8 cellular contexts compared by ENCODE assay signal in the genomic region with DNA sequence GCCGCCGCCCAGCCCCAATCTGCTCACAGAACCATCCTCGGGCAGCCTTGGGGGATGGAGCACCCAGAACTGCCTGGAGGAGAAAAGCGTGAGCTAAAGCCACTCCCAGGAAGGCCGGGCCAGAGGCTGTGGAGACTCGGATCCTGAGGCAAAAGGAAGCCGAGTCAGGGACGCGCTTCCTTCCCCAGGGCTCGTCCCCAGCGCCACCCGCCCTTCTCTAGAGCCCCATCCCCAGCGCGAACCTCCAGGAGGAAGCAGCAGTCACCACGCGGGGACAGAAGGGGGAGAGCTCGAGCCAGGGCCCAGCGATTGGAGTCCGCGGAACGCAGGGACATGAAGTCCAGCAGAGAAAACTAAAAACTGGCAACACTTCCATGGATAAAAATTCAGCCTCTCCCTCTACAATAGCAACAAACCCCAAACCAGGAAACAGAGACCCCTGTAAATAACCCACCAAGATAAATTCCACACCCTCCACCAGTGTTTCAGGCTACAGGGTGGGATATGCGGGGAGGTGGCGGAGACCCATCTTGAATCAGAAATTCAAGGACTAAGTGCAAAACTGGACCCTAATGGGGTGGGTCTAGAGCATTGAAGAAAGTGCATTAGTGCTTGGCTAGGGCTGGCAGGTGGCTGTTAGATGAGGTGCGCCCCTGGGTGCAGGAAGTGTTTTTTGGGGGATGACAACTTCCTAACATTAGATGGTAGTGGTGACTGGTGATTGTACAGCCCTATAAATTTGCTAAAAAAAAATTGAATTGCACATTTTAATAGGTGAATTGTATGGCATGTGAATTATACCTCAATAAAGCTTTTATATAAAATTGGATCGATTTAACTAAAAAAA.
DNase-seq lines count a peak whose midpoint lies in the region; ATAC-seq and TF ChIP-seq lines count a peak whose summit lies in the region.

No MANE protein-coding gene starts in this region.

- TF ChIP-seq CTCF in BJ (IDR thresholded peaks at IDR 0.05; ENCODE audit: insufficient read depth, low read depth, low read length): peak; percentile 91
- no peak for TF ChIP-seq CTCF in HL-60 (IDR thresholded peaks at IDR 0.05; ENCODE audit: insufficient read depth, low read length)
- TF ChIP-seq CTCF in fibroblast of lung (conservative IDR thresholded peaks at IDR 0.05 in 1 of 2, IDR thresholded peaks at IDR 0.05 in 1 of 2; ENCODE audit: low read depth in 1 of 2, low read length in 2 of 2): peak; percentile 83 to 89
- peak; percentile 77 for TF ChIP-seq CTCF in type B pancreatic cell (conservative IDR thresholded peaks at IDR 0.05)

- peaks cover 2% of the 10 kb centered on the region; the same call in 1 of the 2 replicates for H3K36me3 ChIP-seq in BJ (ENCODE audit: control insufficient read depth, insufficient read depth, low read length)
- H3K36me3 ChIP-seq in fibroblast of lung (ENCODE audit: control insufficient read depth, insufficient read depth, low read length): no peaks in the 10 kb centered on the region

- H3K4me3 Mint-ChIP-seq in activated CD4-positive, alpha-beta T cell treated with anti-CD3 and anti-CD28 coated beads, Interleukin-2, amount 10 ng/mL, durations not matched to agents 24 days and 14 days: peak overlapping the region; percentile 35
- peak overlapping the region; percentile 65 for H3K4me3 Mint-ChIP-seq in type B pancreatic cell

- H3K27ac Mint-ChIP-seq in activated CD4-positive, alpha-beta T cell treated with anti-CD3 and anti-CD28 coated beads, Interleukin-2, amount 10 ng/mL, durations not matched to agents 24 days and 14 days: no peak overlapping the region
- peak overlapping the region; percentile 60 for H3K27ac Mint-ChIP-seq in type B pancreatic cell

- CTCF ChIA-PET in BJ (lab: Yijun Ruan, JAX): interaction anchor here (0.6 to 2.3 kb wide), 13 partner anchors 10 to 244 kb away, joined by 3 to 11 read pairs (median 3); no protein-coding TSS in a partner anchor
- CTCF ChIA-PET in HEK293T (lab: Yijun Ruan, JAX): no interaction called here

- no peaks in the 10 kb centered on the region for H3K27me3 ChIP-seq in BJ (ENCODE audit: control insufficient read depth, insufficient read depth, low read length)
- H3K27me3 ChIP-seq in HL-60 (ENCODE audit: insufficient read depth, poor library complexity, severe bottlenecking): no peaks in the 10 kb centered on the region
- H3K27me3 ChIP-seq in fibroblast of lung (ENCODE audit: control insufficient read depth, insufficient read depth, low read length): no peaks in the 10 kb centered on the region

- H3K79me2 ChIP-seq in fibroblast of lung (ENCODE audit: control insufficient read depth, insufficient read depth, low read length): no peaks in the 10 kb centered on the region

- no peaks in the 10 kb centered on the region for H3K4me1 ChIP-seq in fibroblast of lung (ENCODE audit: control insufficient read depth, extremely low read depth, insufficient read depth, low read length)

- DNase-seq in BJ (ENCODE audit: low read depth): peak; percentile 35
- DNase-seq in HL-60 (ENCODE audit: low read depth in 1 of 2, low spot score in 1 of 2): peak; percentile 18 to 50
- peak; percentile 86 for DNase-seq in activated CD4-positive, alpha-beta T cell treated with anti-CD3 and anti-CD28 coated beads, Interleukin-2, amount 10 ng/mL, durations not matched to agents 24 days and 14 days
- peak; percentile 62 to 80 for DNase-seq in fibroblast of lung (ENCODE audit: low read depth in 2 of 2)
- peak; percentile 59 for DNase-seq in midbrain (lab: John Stamatoyannopoulos, UW)
- DNase-seq in type B pancreatic cell (ENCODE audit: extremely low spot score, unreplicated experiment): peak; percentile 79
- DNase-seq in HEK293T (ENCODE audit: extremely low spot score): no peak

- H3K4me2 ChIP-seq in fibroblast of lung (ENCODE audit: extremely low read depth, insufficient read depth, low read length): peak overlapping the region; percentile 34

- no peak for ATAC-seq in GM18519 (IDR thresholded peaks at IDR 0.05; ENCODE audit: low FRiP score, unreplicated experiment)

- no peaks in the 10 kb centered on the region for H3K9me3 ChIP-seq in fibroblast of lung (ENCODE audit: control insufficient read depth, insufficient read depth, low read depth, low read length)

- no peaks in the 10 kb centered on the region for H4K20me1 ChIP-seq in fibroblast of lung (ENCODE audit: control insufficient read depth, extremely low read depth, insufficient read depth, low read length)

- H3K4me3 ChIP-seq in BJ (ENCODE audit: low read depth, low read length) (peak overlapping the region; percentile 10; the same call in 1 of the 2 replicates), HL-60 (replicated peaks; ENCODE audit: insufficient read depth, low read length) (no peak overlapping the region), fibroblast of lung (replicated peaks in 1 of 4; ENCODE audit: control extremely low read depth in 1 of 4, insufficient read depth in 1 of 4, low read depth in 3 of 4, low read length in 4 of 4) (peak overlapping the region in 2 of 4 experiments; percentile 17 to 36)

- no peaks in the 10 kb centered on the region for H3K27me3 Mint-ChIP-seq in activated CD4-positive, alpha-beta T cell treated with anti-CD3 and anti-CD28 coated beads, Interleukin-2, amount 10 ng/mL, durations not matched to agents 24 days and 14 days
- H3K27me3 Mint-ChIP-seq in type B pancreatic cell: no peaks in the 10 kb centered on the region

- peak overlapping the region; percentile 61 for H2AFZ ChIP-seq in fibroblast of lung (ENCODE audit: low read length)

- H3K4me1 Mint-ChIP-seq in activated CD4-positive, alpha-beta T cell treated with anti-CD3 and anti-CD28 coated beads, Interleukin-2, amount 10 ng/mL, durations not matched to agents 24 days and 14 days: peaks cover 8% of the 10 kb centered on the region
- peaks cover 9% of the 10 kb centered on the region for H3K4me1 Mint-ChIP-seq in type B pancreatic cell (ENCODE audit: unreplicated experiment)

- H3K36me3 Mint-ChIP-seq in activated CD4-positive, alpha-beta T cell treated with anti-CD3 and anti-CD28 coated beads, Interleukin-2, amount 10 ng/mL, durations not matched to agents 24 days and 14 days (ENCODE audit: low read depth): peaks cover 10% of the 10 kb centered on the region
- no peaks in the 10 kb centered on the region for H3K36me3 Mint-ChIP-seq in type B pancreatic cell

- H3K27ac ChIP-seq in HL-60 (replicated peaks): no peak overlapping the region
- no peak overlapping the region for H3K27ac ChIP-seq in fibroblast of lung (ENCODE audit: insufficient read depth, low read length)

- H3K9ac ChIP-seq in fibroblast of lung (ENCODE audit: insufficient read depth, low read length): no peak overlapping the region

- intact Hi-C loops in activated CD4-positive, alpha-beta T cell treated with anti-CD3 and anti-CD28 coated beads, Interleukin-2, amount 10 ng/mL, durations not matched to agents 24 days and 14 days (cut with micrococcal nuclease): no loop called here

- POLR2A ChIA-PET in BJ (lab: Charles Lee): interaction anchor here (0.8 kb wide), 1 partner anchor 116 kb away, joined by 3 read pairs; a partner anchor contains a TSS
- POLR2A ChIA-PET in HEK293T (lab: Yijun Ruan, JAX): no interaction called here

- no peaks in the 10 kb centered on the region for H3K9me3 Mint-ChIP-seq in activated CD4-positive, alpha-beta T cell treated with anti-CD3 and anti-CD28 coated beads, Interleukin-2, amount 10 ng/mL, durations not matched to agents 24 days and 14 days
- no peaks in the 10 kb centered on the region for H3K9me3 Mint-ChIP-seq in type B pancreatic cell

TF ChIP-seq in HEK293T, 16 proteins besides CTCF, POLR2A, EP300 and RAD21:
- TF ChIP-seq FOXM1 (IDR thresholded peaks at IDR 0.05; ENCODE audit: borderline replicate concordance): no peak
- TF ChIP-seq SP1 (IDR thresholded peaks at IDR 0.05): no peak
- TF ChIP-seq NFRKB (IDR thresholded peaks at IDR 0.05): no peak
- no peak for TF ChIP-seq TARDBP (IDR thresholded peaks at IDR 0.05)
- TF ChIP-seq ARNT (IDR thresholded peaks at IDR 0.05): no peak
- TF ChIP-seq ZNF384 (IDR thresholded peaks at IDR 0.05): no peak
- no peak for TF ChIP-seq HDGF (IDR thresholded peaks at IDR 0.05; ENCODE audit: borderline replicate concordance)
- TF ChIP-seq ELF4 (IDR thresholded peaks at IDR 0.05): no peak
- TF ChIP-seq FOXA1 (IDR thresholded peaks at IDR 0.05): no peak
- no peak for TF ChIP-seq BHLHE40 (IDR thresholded peaks at IDR 0.05; ENCODE audit: borderline replicate concordance)
- TF ChIP-seq LEF1 (IDR thresholded peaks at IDR 0.05; ENCODE audit: borderline replicate concordance): no peak
- no peak for TF ChIP-seq FOXK2 (IDR thresholded peaks at IDR 0.05)
- TF ChIP-seq, protein P1, sequence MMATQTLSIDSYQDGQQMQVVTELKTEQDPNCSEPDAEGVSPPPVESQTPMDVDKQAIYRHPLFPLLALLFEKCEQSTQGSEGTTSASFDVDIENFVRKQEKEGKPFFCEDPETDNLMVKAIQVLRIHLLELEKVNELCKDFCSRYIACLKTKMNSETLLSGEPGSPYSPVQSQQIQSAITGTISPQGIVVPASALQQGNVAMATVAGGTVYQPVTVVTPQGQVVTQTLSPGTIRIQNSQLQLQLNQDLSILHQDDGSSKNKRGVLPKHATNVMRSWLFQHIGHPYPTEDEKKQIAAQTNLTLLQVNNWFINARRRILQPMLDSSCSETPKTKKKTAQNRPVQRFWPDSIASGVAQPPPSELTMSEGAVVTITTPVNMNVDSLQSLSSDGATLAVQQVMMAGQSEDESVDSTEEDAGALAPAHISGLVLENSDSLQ (IDR thresholded peaks at IDR 0.05): no peak
- TF ChIP-seq CTBP1 (IDR thresholded peaks at IDR 0.05; ENCODE audit: borderline replicate concordance): no peak
- no peak for TF ChIP-seq L3MBTL2 (conservative IDR thresholded peaks at IDR 0.05)
- no peak for TF ChIP-seq SUZ12 (IDR thresholded peaks at IDR 0.05)
